ENCODE assay signal across 18 cellular contexts in the genomic region with DNA sequence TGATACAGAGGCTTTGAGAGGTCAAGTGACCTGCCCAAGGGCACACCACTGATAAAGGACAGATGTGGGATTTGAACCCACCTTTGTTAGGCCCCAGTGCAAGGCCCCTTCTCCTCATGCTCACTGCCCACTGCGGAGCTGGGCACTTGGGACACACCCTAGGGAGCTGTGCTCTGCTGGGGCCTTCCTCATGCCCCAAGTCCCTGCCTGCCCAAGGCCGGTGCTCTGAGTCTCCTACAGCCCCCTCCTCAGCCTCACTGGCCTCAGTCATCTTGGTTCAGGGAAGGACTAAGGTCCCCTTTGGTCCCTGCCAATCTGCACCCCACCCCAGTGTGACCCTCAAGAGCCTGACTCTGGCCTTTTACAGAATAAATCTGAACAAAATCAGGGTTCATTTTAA. TPM values are rescaled to one million over a fixed set of nuclear protein-coding genes. Genes with fewer than 3 reads are reported as not detected.
DNase-seq lines count a peak whose midpoint lies in the region; ATAC-seq and TF ChIP-seq lines count a peak whose summit lies in the region.
"Had no signal": no experiment of that assay in that cellular context is flagged by ENCODE, and none has a peak within 500 bp of the region (broad histone marks: within the 10 kb centered on the region; RNA-seq: fewer than 3 reads in every experiment).

No MANE protein-coding gene starts in this region.

- no peaks in the 10 kb centered on the region for H3K36me3 ChIP-seq in parathyroid adenoma (ENCODE audit: control insufficient read depth, insufficient read depth, low read length)
- H3K36me3 ChIP-seq: BLaER1 had no signal

- TF ChIP-seq CTCF in parathyroid adenoma (IDR thresholded peaks at IDR 0.05) = no peak

- no peak overlapping the region for H3K9ac ChIP-seq in parathyroid adenoma
- H3K9ac ChIP-seq: BLaER1 had no signal

- H3K4me3 Mint-ChIP-seq in activated CD8-positive, alpha-beta memory T cell treated with anti-CD3 and anti-CD28 coated beads, Interleukin-2, amount 10 ng/mL, durations not matched to agents 7 days and 5 days = no peak overlapping the region
- H3K4me3 Mint-ChIP-seq in stimulated activated naive B cell treated with anti-CD40 and anti-IgM and Interleukin-4, amounts not matched to agents 10 μg/mL and 1 μg/mL and 100 μg/mL, for 72 hours = no peak overlapping the region
- H3K4me3 Mint-ChIP-seq: B cell; CD8-positive, alpha-beta T cell; GM23338; H9; HFFc6 had no signal

- DNase-seq in activated CD8-positive, alpha-beta memory T cell treated with anti-CD3 and anti-CD28 coated beads, Interleukin-2, amount 10 ng/mL, durations not matched to agents 7 days and 5 days = peak; percentile 28
- DNase-seq in activated CD8-positive, alpha-beta memory T cell treated with anti-CD3 and anti-CD28 coated beads, Interleukin-2, amount 50 U/mL, for 4 hours = no peak
- no peak for DNase-seq in stimulated activated naive B cell treated with anti-CD40 and anti-IgM and Interleukin-4, amounts not matched to agents 10 μg/mL and 1 μg/mL and 100 μg/mL, for 72 hours
- DNase-seq in activated gamma-delta T cell treated with Interleukin-2 at 50 U/mL for 16 hours = no peak
- DNase-seq: Caco-2; CD4-positive, CD25-positive, alpha-beta regulatory T cell; CD8-positive, alpha-beta T cell; DMS153; DND-41; H9; HFFc6 had no signal

- H3K79me2 ChIP-seq in parathyroid adenoma = no peaks in the 10 kb centered on the region

- no peaks in the 10 kb centered on the region for H3K9me3 Mint-ChIP-seq in activated CD8-positive, alpha-beta memory T cell treated with anti-CD3 and anti-CD28 coated beads, Interleukin-2, amount 10 ng/mL, durations not matched to agents 7 days and 5 days (ENCODE audit: low read depth)
- peaks cover 3 to 4% of the 10 kb centered on the region in 2 donors for H3K9me3 Mint-ChIP-seq in stimulated activated naive B cell treated with anti-CD40 and anti-IgM and Interleukin-4, amounts not matched to agents 10 μg/mL and 1 μg/mL and 100 μg/mL, for 72 hours
- H3K9me3 Mint-ChIP-seq: HFFc6 had no signal

- no peak overlapping the region for H3K4me3 ChIP-seq in parathyroid adenoma (ENCODE audit: low read depth, low read length)
- H3K4me3 ChIP-seq: BLaER1, GM23338 had no signal

- H3K4me2 ChIP-seq in parathyroid adenoma (ENCODE audit: low read length) = no peak overlapping the region
- H3K4me2 ChIP-seq: BLaER1, GM23338 had no signal

- no peaks in the 10 kb centered on the region for H3K27me3 Mint-ChIP-seq in activated CD8-positive, alpha-beta memory T cell treated with anti-CD3 and anti-CD28 coated beads, Interleukin-2, amount 10 ng/mL, durations not matched to agents 7 days and 5 days
- no peaks in the 10 kb centered on the region for H3K27me3 Mint-ChIP-seq in stimulated activated naive B cell treated with anti-CD40 and anti-IgM and Interleukin-4, amounts not matched to agents 10 μg/mL and 1 μg/mL and 100 μg/mL, for 72 hours
- H3K27me3 Mint-ChIP-seq: B cell; CD4-positive, CD25-positive, alpha-beta regulatory T cell had no signal

- peak overlapping the region; percentile 9 for H2AFZ ChIP-seq in parathyroid adenoma
- H2AFZ ChIP-seq: GM23338 had no signal

- H3K27ac ChIP-seq in parathyroid adenoma = no peak overlapping the region
- H3K27ac ChIP-seq: 22Rv1, BLaER1, C4-2B had no signal

- peaks cover 9% of the 10 kb centered on the region for H3K4me1 Mint-ChIP-seq in activated CD8-positive, alpha-beta memory T cell treated with anti-CD3 and anti-CD28 coated beads, Interleukin-2, amount 10 ng/mL, durations not matched to agents 7 days and 5 days
- peaks cover 13 to 17% of the 10 kb centered on the region in 2 donors for H3K4me1 Mint-ChIP-seq in stimulated activated naive B cell treated with anti-CD40 and anti-IgM and Interleukin-4, amounts not matched to agents 10 μg/mL and 1 μg/mL and 100 μg/mL, for 72 hours

- peaks cover 38% of the 10 kb centered on the region for H3K36me3 Mint-ChIP-seq in activated CD8-positive, alpha-beta memory T cell treated with anti-CD3 and anti-CD28 coated beads, Interleukin-2, amount 10 ng/mL, durations not matched to agents 7 days and 5 days
- peaks cover 12 to 16% of the 10 kb centered on the region in 2 donors for H3K36me3 Mint-ChIP-seq in stimulated activated naive B cell treated with anti-CD40 and anti-IgM and Interleukin-4, amounts not matched to agents 10 μg/mL and 1 μg/mL and 100 μg/mL, for 72 hours

- no peaks in the 10 kb centered on the region for H3K9me3 ChIP-seq in parathyroid adenoma (ENCODE audit: control insufficient read depth, low read length)

- CTCF ChIA-PET in activated CD8-positive, alpha-beta memory T cell treated with anti-CD3 and anti-CD28 coated beads, Interleukin-2, amount 10 ng/mL, durations not matched to agents 7 days and 5 days (lab: Charles Lee) = no interaction called here

- no peaks in the 10 kb centered on the region for H3K27me3 ChIP-seq in parathyroid adenoma (ENCODE audit: control insufficient read depth, insufficient read depth, low read length)
- H3K27me3 ChIP-seq: BLaER1 had no signal

- no peak for ATAC-seq in activated CD8-positive, alpha-beta memory T cell treated with anti-CD3 and anti-CD28 coated beads, Interleukin-2, amount 10 ng/mL, durations not matched to agents 7 days and 5 days
- no peak for ATAC-seq in stimulated activated naive B cell treated with anti-CD40 and anti-IgM and Interleukin-4, amounts not matched to agents 10 μg/mL and 1 μg/mL and 100 μg/mL, for 72 hours (replicated peaks)
- no peak for ATAC-seq in GM21447 (IDR thresholded peaks at IDR 0.05; ENCODE audit: unreplicated experiment)
- ATAC-seq: CD8-positive, alpha-beta T cell; GM23338 had no signal

- peaks cover 12% of the 10 kb centered on the region for H3K4me1 ChIP-seq in parathyroid adenoma

- H3K27ac Mint-ChIP-seq in activated CD8-positive, alpha-beta memory T cell treated with anti-CD3 and anti-CD28 coated beads, Interleukin-2, amount 10 ng/mL, durations not matched to agents 7 days and 5 days = no peak overlapping the region
- H3K27ac Mint-ChIP-seq in stimulated activated naive B cell treated with anti-CD40 and anti-IgM and Interleukin-4, amounts not matched to agents 10 μg/mL and 1 μg/mL and 100 μg/mL, for 72 hours = peak overlapping the region; percentile 37
- H3K27ac Mint-ChIP-seq: B cell; CD8-positive, alpha-beta T cell; GM23338; HFFc6 had no signal

RNA-seq across cellular contexts. Expression of a gene that starts 7.9 kb away (rescaled TPM):
- 100 to 1,000 TPM; 290 to 394 TPM for total RNA-seq in activated CD8-positive, alpha-beta memory T cell treated with anti-CD3 and anti-CD28 coated beads, Interleukin-2, amount 10 ng/mL, durations not matched to agents 7 days and 5 days

RNA-seq across cellular contexts. Expression of a gene that starts 23.6 kb away (rescaled TPM):
- 100 to 1,000 TPM; 161 to 292 TPM for total RNA-seq in activated CD8-positive, alpha-beta memory T cell treated with anti-CD3 and anti-CD28 coated beads, Interleukin-2, amount 10 ng/mL, durations not matched to agents 7 days and 5 days
- total RNA-seq: GM23338, H9, HFFc6 had no signal

RNA-seq across cellular contexts. Expression of a gene that starts 48.0 kb away (rescaled TPM):
- total RNA-seq in activated CD8-positive, alpha-beta memory T cell treated with anti-CD3 and anti-CD28 coated beads, Interleukin-2, amount 10 ng/mL, durations not matched to agents 7 days and 5 days = 100 to 1,000 TPM; 276 to 383 TPM
- total RNA-seq: GM23338, H9 had no signal
